ENCODE assay signal across 8 cellular contexts in the genomic region with DNA sequence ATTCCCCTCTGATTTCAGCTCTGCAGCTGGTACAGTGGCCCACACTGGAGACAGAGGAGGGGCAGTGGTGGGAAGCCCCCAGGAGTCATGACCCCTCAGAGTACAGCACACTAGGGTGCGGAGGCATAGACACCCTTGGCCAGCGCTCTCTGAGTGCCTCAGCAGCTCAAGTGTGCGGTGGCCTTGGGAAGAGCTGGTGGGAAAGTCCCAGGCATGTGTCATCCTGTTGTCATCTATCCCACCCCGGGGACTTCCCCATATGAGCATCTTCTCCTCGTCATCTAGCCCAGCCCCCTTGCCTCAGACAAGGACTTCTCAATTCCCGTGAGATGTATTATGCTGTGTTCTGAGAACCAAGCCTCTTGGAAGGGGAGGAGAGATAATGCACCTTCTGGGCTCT. TPM values are rescaled to one million over a fixed set of nuclear protein-coding genes. Genes with fewer than 3 reads are reported as not detected.
DNase-seq lines count a peak whose midpoint lies in the region; ATAC-seq and TF ChIP-seq lines count a peak whose summit lies in the region.

No MANE protein-coding gene starts in this region.

- 50% methylated on average over 4 of the region's 6 CpGs for WGBS in esophagus muscularis mucosa

- H3K36me3 ChIP-seq in esophagus muscularis mucosa = no peaks in the 10 kb centered on the region

- H3K27ac ChIP-seq in esophagus muscularis mucosa (replicated peaks in 1 of 4) = no peak overlapping the region

- TF ChIP-seq CTCF in AG09309 (IDR thresholded peaks at IDR 0.05; ENCODE audit: control insufficient read depth, insufficient read depth, low read depth, low read length, missing control alignments) (no peak), fibroblast of the aortic adventitia (IDR thresholded peaks at IDR 0.05; ENCODE audit: insufficient read depth, low read length) (no peak), esophagus muscularis mucosa (IDR thresholded peaks at IDR 0.05) (no peak)

- intact Hi-C loops in esophagus muscularis mucosa (cut with DNase I) = no loop called here

- H3K9me3 ChIP-seq in esophagus muscularis mucosa = no peaks in the 10 kb centered on the region

- no peak for TF ChIP-seq POLR2A in esophagus muscularis mucosa (IDR thresholded peaks at IDR 0.05; ENCODE audit: low read depth)

- H3K4me3 ChIP-seq in AG09309 (ENCODE audit: control insufficient read depth, low read depth, low read length) (no peak overlapping the region), fibroblast of the aortic adventitia (ENCODE audit: low read depth, low read length) (no peak overlapping the region), esophagus muscularis mucosa (no peak overlapping the region)

- peak; percentile 50 for DNase-seq in AG09309 (ENCODE audit: low read depth)
- DNase-seq in activated CD4-positive, alpha-beta T cell treated with anti-CD3 and anti-CD28 coated beads, Interleukin-2, amount 50 U/mL, for 4 hours = peak; percentile 75 to 82
- DNase-seq in fibroblast of the aortic adventitia (ENCODE audit: low read depth) = peak; percentile 32
- peak; percentile 41 to 54 (median 47) for DNase-seq in stimulated activated CD4-positive, alpha-beta T cell treated with anti-CD3 and anti-CD28 coated beads, TNF-alpha, amount 100 ng/mL, for 1 hour (ENCODE audit: low read depth in 3 of 3, low spot score in 1 of 3)
- no peak for DNase-seq in esophagus muscularis mucosa (ENCODE audit: extremely low spot score)
- no peak for DNase-seq in NCI-H82 (lab: John Stamatoyannopoulos, UW)

- H3K27me3 ChIP-seq in esophagus muscularis mucosa = no peaks in the 10 kb centered on the region

- ATAC-seq in GM19395 (IDR thresholded peaks at IDR 0.05; ENCODE audit: unreplicated experiment) (peak; percentile 82), HG03565 (IDR thresholded peaks at IDR 0.05; ENCODE audit: unreplicated experiment) (peak; percentile 82)

- no peak for TF ChIP-seq EP300 in esophagus muscularis mucosa (IDR thresholded peaks at IDR 0.05)

- H3K4me1 ChIP-seq in esophagus muscularis mucosa = peaks cover 0 to 21% (median 5%) of the 10 kb centered on the region in 4 donors

RNA-seq across cellular contexts. Expression of gene PPIF, which starts 15.6 kb away (rescaled TPM):
- total RNA-seq in fibroblast of the aortic adventitia (ENCODE audit: low replicate concordance) (29.6 and 36.1 TPM in 2 replicates), esophagus muscularis mucosa (10 to 100 TPM; 19.5 to 42.2 (median 24.4) TPM)

Comparison
In these comparisons a context has a peak if more than half of its experiments do, and no peak if none do; other contexts are left out.
1. DNase-seq: peak in AG09309 (single experiment), activated CD4-positive, alpha-beta T cell treated with anti-CD3 and anti-CD28 coated beads, Interleukin-2, amount 50 U/mL, for 4 hours (2 of 2), fibroblast of the aortic adventitia (single experiment) and stimulated activated CD4-positive, alpha-beta T cell treated with anti-CD3 and anti-CD28 coated beads, TNF-alpha, amount 100 ng/mL, for 1 hour (3 of 3); none in esophagus muscularis mucosa (single experiment) and NCI-H82 (single experiment).